In genomic region chr2:98937906-98938305, GRCh38 we compare ENCODE assay signal across 28 cellular contexts. TPM values are rescaled to one million over a fixed set of nuclear protein-coding genes. Genes with fewer than 3 reads are reported as not detected.
DNase-seq lines count a peak whose midpoint lies in the region; ATAC-seq and TF ChIP-seq lines count a peak whose summit lies in the region.
"Had no signal": no experiment of that assay in that cellular context is flagged by ENCODE, and none has a peak within 500 bp of the region (broad histone marks: within the 10 kb centered on the region; RNA-seq: fewer than 3 reads in every experiment).

No MANE protein-coding gene starts in this region.

- no peak overlapping the region for H3K27ac Mint-ChIP-seq in CD4-positive, alpha-beta memory T cell
- no peak overlapping the region for H3K27ac Mint-ChIP-seq in activated naive CD8-positive, alpha-beta T cell treated with anti-CD3 and anti-CD28 coated beads, Interleukin-2, amount 50 U/mL, for 24 hours
- H3K27ac Mint-ChIP-seq in natural killer cell: no peak overlapping the region
- no peak overlapping the region for H3K27ac Mint-ChIP-seq in CD4-positive, alpha-beta T cell
- H3K27ac Mint-ChIP-seq: CD4-positive, CD25-positive, alpha-beta regulatory T cell; dendritic cell treated with granulocyte-macrophage colony-stimulating factor and Interleukin-4, amounts not matched to agents 40 ng/mL and 50 ng/mL, for 4 days had no signal

- peaks cover 9% of the 10 kb centered on the region for H3K4me1 ChIP-seq in CD4-positive, alpha-beta memory T cell (ENCODE audit: insufficient read depth, low read length)

- H3K4me1 Mint-ChIP-seq in CD4-positive, alpha-beta memory T cell: peaks cover 3 to 14% (median 5%) of the 10 kb centered on the region in 4 donors
- peaks cover 10% of the 10 kb centered on the region for H3K4me1 Mint-ChIP-seq in activated naive CD8-positive, alpha-beta T cell treated with anti-CD3 and anti-CD28 coated beads, Interleukin-2, amount 50 U/mL, for 24 hours
- no peaks in the 10 kb centered on the region for H3K4me1 Mint-ChIP-seq in natural killer cell
- peaks cover 16% of the 10 kb centered on the region for H3K4me1 Mint-ChIP-seq in CD4-positive, alpha-beta T cell (ENCODE audit: low read depth)

- H3K36me3 Mint-ChIP-seq in CD4-positive, alpha-beta memory T cell: no peaks in the 10 kb centered on the region
- no peaks in the 10 kb centered on the region for H3K36me3 Mint-ChIP-seq in activated naive CD8-positive, alpha-beta T cell treated with anti-CD3 and anti-CD28 coated beads, Interleukin-2, amount 50 U/mL, for 24 hours (ENCODE audit: low read depth)
- H3K36me3 Mint-ChIP-seq in natural killer cell: no peaks in the 10 kb centered on the region
- H3K36me3 Mint-ChIP-seq in CD4-positive, alpha-beta T cell (ENCODE audit: low read depth): no peaks in the 10 kb centered on the region
- H3K36me3 Mint-ChIP-seq: CD4-positive, CD25-positive, alpha-beta regulatory T cell had no signal

- ATAC-seq in activated naive CD8-positive, alpha-beta T cell treated with anti-CD3 and anti-CD28 coated beads, Interleukin-2, amount 50 U/mL, for 24 hours: no peak
- no peak for ATAC-seq in natural killer cell
- ATAC-seq in HG02623 (IDR thresholded peaks at IDR 0.05; ENCODE audit: unreplicated experiment): no peak
- ATAC-seq in CD4-positive, alpha-beta T cell (ENCODE audit: poor library complexity): no peak
- ATAC-seq: heart right ventricle, left lung had no signal

- intact Hi-C loops in CD4-positive, alpha-beta memory T cell (cut with micrococcal nuclease): no loop called here
- intact Hi-C loops in natural killer cell (cut with micrococcal nuclease): no loop called here
- intact Hi-C loops in CD4-positive, alpha-beta T cell (cut with DNase I, micrococcal nuclease): no loop called here

- peaks cover 34 to 58% of the 10 kb centered on the region in 2 donors for H3K27me3 Mint-ChIP-seq in CD4-positive, alpha-beta memory T cell
- H3K27me3 Mint-ChIP-seq in activated naive CD8-positive, alpha-beta T cell treated with anti-CD3 and anti-CD28 coated beads, Interleukin-2, amount 50 U/mL, for 24 hours: peaks cover 48% of the 10 kb centered on the region
- peaks cover 60 to 64% of the 10 kb centered on the region in 2 donors for H3K27me3 Mint-ChIP-seq in natural killer cell (ENCODE audit: low read depth in 2 of 2)
- peaks cover 65% of the 10 kb centered on the region for H3K27me3 Mint-ChIP-seq in CD4-positive, alpha-beta T cell

- H3K9me3 ChIP-seq in CD4-positive, alpha-beta memory T cell (ENCODE audit: control insufficient read depth in 1 of 2, low read length in 2 of 2): no peaks in the 10 kb centered on the region
- no peaks in the 10 kb centered on the region for H3K9me3 ChIP-seq in CD4-positive, alpha-beta T cell (ENCODE audit: control insufficient read depth, low read length)
- H3K9me3 ChIP-seq: heart right ventricle, left lung, Peyer's patch, spleen, transverse colon had no signal

- TF ChIP-seq CTCF in natural killer cell (IDR thresholded peaks at IDR 0.05): no peak
- TF ChIP-seq CTCF in CD4-positive, alpha-beta T cell (IDR thresholded peaks at IDR 0.05): no peak

- CTCF ChIA-PET in CD4-positive, alpha-beta memory T cell (lab: Charles Lee; ENCODE audit: partially characterized antibody): no interaction called here
- CTCF ChIA-PET in CD4-positive, alpha-beta T cell (lab: Charles Lee): no interaction called here

- peaks cover 22% of the 10 kb centered on the region for H3K27me3 ChIP-seq in CD4-positive, alpha-beta memory T cell (ENCODE audit: insufficient read depth, low read length)
- H3K27me3 ChIP-seq in CD4-positive, alpha-beta T cell (ENCODE audit: control insufficient read depth, insufficient read depth, low read length): peaks cover 42% of the 10 kb centered on the region

- peak overlapping the region in 6 of 8 donors; percentile 11 to 86 (median 50) for H3K4me3 Mint-ChIP-seq in CD4-positive, alpha-beta memory T cell
- H3K4me3 Mint-ChIP-seq in activated naive CD8-positive, alpha-beta T cell treated with anti-CD3 and anti-CD28 coated beads, Interleukin-2, amount 50 U/mL, for 24 hours: peak overlapping the region; percentile 45
- peak overlapping the region; percentile 11 for H3K4me3 Mint-ChIP-seq in natural killer cell
- H3K4me3 Mint-ChIP-seq in CD4-positive, alpha-beta T cell: no peak overlapping the region

- POLR2A ChIA-PET in CD4-positive, alpha-beta memory T cell (lab: Charles Lee; ENCODE audit: partially characterized antibody): no interaction called here
- POLR2A ChIA-PET in CD4-positive, alpha-beta T cell (lab: Charles Lee): interaction anchor here (0.5 kb wide), 1 partner anchor 281 kb away, joined by 3 read pairs; no protein-coding TSS in a partner anchor

- no peak for DNase-seq in CD4-positive, alpha-beta memory T cell
- DNase-seq in DMS79 (lab: John Stamatoyannopoulos, UW) (peak; percentile 23), natural killer cell (no peak), NCI-H1436 treated with DMSO at 0.1 percent for 48 hours (lab: John Stamatoyannopoulos, UW) (no peak), T1000 (lab: John Stamatoyannopoulos, UW) (no peak)
- DNase-seq in activated naive CD8-positive, alpha-beta T cell treated with anti-CD3 and anti-CD28 coated beads, Interleukin-2, amount 50 U/mL, for 24 hours: no peak
- DNase-seq in CD4-positive, alpha-beta T cell: no peak
- DNase-seq: activated CD4-positive, alpha-beta T cell treated with anti-CD3 and anti-CD28 coated beads, Interleukin-2, amount 50 U/mL, for 1 hour; activated gamma-delta T cell; amniotic stem cell; CD4-positive, CD25-positive, alpha-beta regulatory T cell; DMS53; heart right ventricle; KG1; left lung; midbrain; NCI-H2081; NCI-H510A treated with DMSO at 0.1 percent for 48 hours; occipital lobe; Peyer's patch; retina; spleen; stimulated activated CD4-positive, alpha-beta T cell treated with anti-CD3 and anti-CD28 coated beads, Interleukin-4, amount 100 ng/mL, for 24 hours; transverse colon had no signal

- no peaks in the 10 kb centered on the region for H3K36me3 ChIP-seq in CD4-positive, alpha-beta memory T cell (ENCODE audit: insufficient read depth, low read length)
- H3K36me3 ChIP-seq: cardiac muscle cell, heart right ventricle, left lung, Peyer's patch, spleen, transverse colon had no signal

- no peak overlapping the region for H3K4me3 ChIP-seq in CD4-positive, alpha-beta memory T cell (ENCODE audit: low read length in 2 of 2)
- H3K4me3 ChIP-seq: cardiac muscle cell, left lung had no signal

- no peak overlapping the region for H3K27ac ChIP-seq in CD4-positive, alpha-beta memory T cell (ENCODE audit: low read depth, low read length)
- H3K27ac ChIP-seq in CD4-positive, alpha-beta T cell (ENCODE audit: low read depth, low read length): no peak overlapping the region
- H3K27ac ChIP-seq: cardiac muscle cell, heart right ventricle, left lung, Peyer's patch, spleen, transverse colon had no signal

- no peaks in the 10 kb centered on the region for H3K9me3 Mint-ChIP-seq in CD4-positive, alpha-beta memory T cell
- no peaks in the 10 kb centered on the region for H3K9me3 Mint-ChIP-seq in activated naive CD8-positive, alpha-beta T cell treated with anti-CD3 and anti-CD28 coated beads, Interleukin-2, amount 50 U/mL, for 24 hours
- no peaks in the 10 kb centered on the region for H3K9me3 Mint-ChIP-seq in natural killer cell
- H3K9me3 Mint-ChIP-seq in CD4-positive, alpha-beta T cell: no peaks in the 10 kb centered on the region
- H3K9me3 Mint-ChIP-seq: CD4-positive, CD25-positive, alpha-beta regulatory T cell; dendritic cell treated with granulocyte-macrophage colony-stimulating factor and Interleukin-4, amounts not matched to agents 40 ng/mL and 50 ng/mL, for 4 days had no signal

RNA-seq across cellular contexts. Expression of gene CRACDL, which starts 1.9 kb away (rescaled TPM):
- total RNA-seq in CD4-positive, alpha-beta memory T cell: 1 to 10 TPM; 1.1 to 1.2 TPM
- polyA plus RNA-seq in CD4-positive, alpha-beta memory T cell: 1 to 10 TPM in 1 of 2 donors, under 1 TPM in 1; 0.25 to 1.3 TPM
- total RNA-seq in natural killer cell: under 1 TPM; 0.09 to 0.40 (median 0.11) TPM
- 1 to 10 TPM in 1 of 2 experiments, under 1 TPM in 1; 0.36 to 1.5 TPM for total RNA-seq in CD4-positive, alpha-beta T cell
- total RNA-seq: HT1080 had no signal
